1 cellular context compared by ENCODE assay signal in genomic region chr2:166197446-166197845, GRCh38.
A peak's percentile ranks its signal among the peaks of the same experiment; 100 is the strongest.
TF ChIP-seq lines count a peak whose summit lies in the region.

No MANE protein-coding gene starts in this region.

TF ChIP-seq in K562, 482 proteins besides CTCF, POLR2A, EP300 and RAD21 (continued from another document and continues in another):
- TF ChIP-seq, protein P1, sequence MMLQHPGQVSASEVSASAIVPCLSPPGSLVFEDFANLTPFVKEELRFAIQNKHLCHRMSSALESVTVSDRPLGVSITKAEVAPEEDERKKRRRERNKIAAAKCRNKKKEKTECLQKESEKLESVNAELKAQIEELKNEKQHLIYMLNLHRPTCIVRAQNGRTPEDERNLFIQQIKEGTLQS (IDR thresholded peaks at IDR 0.05), result peak; percentile 83
- TF ChIP-seq, protein P1 (CRISPR knock-in tag; conservative IDR thresholded peaks at IDR 0.05), result no peak
- TF ChIP-seq SRSF3 (IDR thresholded peaks at IDR 0.05; ENCODE audit: insufficient read depth, low read length) (no peak), KAT8 (IDR thresholded peaks at IDR 0.05; ENCODE audit: low read depth) (no peak), SLC30A9 (CRISPR knock-in tag; IDR thresholded peaks at IDR 0.05) (no peak), HNRNPL (IDR thresholded peaks at IDR 0.05; ENCODE audit: low read depth, low read length) (no peak), THAP7 (CRISPR knock-in tag; IDR thresholded peaks at IDR 0.05) (no peak), TEAD1 (CRISPR knock-in tag; IDR thresholded peaks at IDR 0.05) (no peak), ZNF165 (CRISPR knock-in tag; IDR thresholded peaks at IDR 0.05; ENCODE audit: borderline replicate concordance) (no peak), RNF2 (IDR thresholded peaks at IDR 0.05) (no peak), ZNF766 (CRISPR knock-in tag; conservative IDR thresholded peaks at IDR 0.05) (no peak), PRPF4 (IDR thresholded peaks at IDR 0.05; ENCODE audit: insufficient read depth, low read depth, low read length, poor library complexity, severe bottlenecking) (no peak), CEBPG (CRISPR knock-in tag; IDR thresholded peaks at IDR 0.05) (no peak), CEBPG (tag; conservative IDR thresholded peaks at IDR 0.05 in 1 of 2, IDR thresholded peaks at IDR 0.05 in 1 of 2) (peak; percentile 84 to 95), ZBED1 (IDR thresholded peaks at IDR 0.05) (no peak), NUFIP1 (IDR thresholded peaks at IDR 0.05; ENCODE audit: partially characterized antibody) (no peak), TRIM28 (IDR thresholded peaks at IDR 0.05) (no peak), ZNF57 (CRISPR knock-in tag; IDR thresholded peaks at IDR 0.05) (no peak), BCLAF1 (IDR thresholded peaks at IDR 0.05; ENCODE audit: borderline replicate concordance in 1 of 2, control insufficient read depth in 1 of 2, low read depth in 2 of 2, low read length in 1 of 2) (no peak), CTCFL (IDR thresholded peaks at IDR 0.05; ENCODE audit: borderline replicate concordance, insufficient read depth, low read depth, low read length, poor library complexity, severe bottlenecking) (no peak), U2AF1 (optimal IDR thresholded peaks at IDR 0.05; ENCODE audit: low read depth, low read length) (no peak), PRMT5 (CRISPR knock-in tag; IDR thresholded peaks at IDR 0.05) (no peak), ZNF274 (IDR thresholded peaks at IDR 0.05; ENCODE audit: borderline replicate concordance, low read depth, low read length) (no peak), TOE1 (IDR thresholded peaks at IDR 0.05; ENCODE audit: borderline replicate concordance) (no peak), TOE1 (CRISPR knock-in tag; IDR thresholded peaks at IDR 0.05; ENCODE audit: borderline replicate concordance, low read depth) (no peak), ZNF644 (tag; IDR thresholded peaks at IDR 0.05; ENCODE audit: low read depth) (no peak), KLF6 (CRISPR knock-in tag; IDR thresholded peaks at IDR 0.05; ENCODE audit: borderline replicate concordance) (no peak), TAF1 (IDR thresholded peaks at IDR 0.05; ENCODE audit: control insufficient read depth, extremely low read depth, insufficient read depth, low read length, severe bottlenecking) (no peak), E2F5 (CRISPR knock-in tag; IDR thresholded peaks at IDR 0.05) (no peak), KLF13 (tag; IDR thresholded peaks at IDR 0.05; ENCODE audit: borderline replicate concordance, low read depth) (no peak), ZNF778 (CRISPR knock-in tag; IDR thresholded peaks at IDR 0.05) (no peak), JUN (IDR thresholded peaks at IDR 0.05; ENCODE audit: borderline replicate concordance, low read depth, low read length) (no peak), JUN (CRISPR knock-in tag; IDR thresholded peaks at IDR 0.05; ENCODE audit: borderline replicate concordance) (no peak), BHLHE40 (IDR thresholded peaks at IDR 0.05; ENCODE audit: low read length) (peak; percentile 17; the same call in 1 of the 2 replicates), TSHZ1 (CRISPR knock-in tag; IDR thresholded peaks at IDR 0.05) (no peak), ARID2 (IDR thresholded peaks at IDR 0.05) (no peak), ZNF589 (CRISPR knock-in tag; IDR thresholded peaks at IDR 0.05; ENCODE audit: low read depth) (no peak), CREBBP (IDR thresholded peaks at IDR 0.05; ENCODE audit: low read depth, low read length) (no peak), POLR3A (IDR thresholded peaks at IDR 0.05; ENCODE audit: borderline replicate concordance, extremely low read depth, insufficient read depth, insufficient read length) (no peak), ZNF583 (CRISPR knock-in tag; IDR thresholded peaks at IDR 0.05) (no peak), C11orf30 (IDR thresholded peaks at IDR 0.05; ENCODE audit: low read depth) (peak; percentile 14; the same call in 1 of the 2 replicates)
- TF ChIP-seq, protein P2, sequence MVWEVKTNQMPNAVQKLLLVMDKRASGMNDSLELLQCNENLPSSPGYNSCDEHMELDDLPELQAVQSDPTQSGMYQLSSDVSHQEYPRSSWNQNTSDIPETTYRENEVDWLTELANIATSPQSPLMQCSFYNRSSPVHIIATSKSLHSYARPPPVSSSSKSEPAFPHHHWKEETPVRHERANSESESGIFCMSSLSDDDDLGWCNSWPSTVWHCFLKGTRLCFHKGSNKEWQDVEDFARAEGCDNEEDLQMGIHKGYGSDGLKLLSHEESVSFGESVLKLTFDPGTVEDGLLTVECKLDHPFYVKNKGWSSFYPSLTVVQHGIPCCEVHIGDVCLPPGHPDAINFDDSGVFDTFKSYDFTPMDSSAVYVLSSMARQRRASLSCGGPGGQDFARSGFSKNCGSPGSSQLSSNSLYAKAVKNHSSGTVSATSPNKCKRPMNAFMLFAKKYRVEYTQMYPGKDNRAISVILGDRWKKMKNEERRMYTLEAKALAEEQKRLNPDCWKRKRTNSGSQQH (CRISPR knock-in tag; IDR thresholded peaks at IDR 0.05), result no peak
- TF ChIP-seq, protein P3, sequence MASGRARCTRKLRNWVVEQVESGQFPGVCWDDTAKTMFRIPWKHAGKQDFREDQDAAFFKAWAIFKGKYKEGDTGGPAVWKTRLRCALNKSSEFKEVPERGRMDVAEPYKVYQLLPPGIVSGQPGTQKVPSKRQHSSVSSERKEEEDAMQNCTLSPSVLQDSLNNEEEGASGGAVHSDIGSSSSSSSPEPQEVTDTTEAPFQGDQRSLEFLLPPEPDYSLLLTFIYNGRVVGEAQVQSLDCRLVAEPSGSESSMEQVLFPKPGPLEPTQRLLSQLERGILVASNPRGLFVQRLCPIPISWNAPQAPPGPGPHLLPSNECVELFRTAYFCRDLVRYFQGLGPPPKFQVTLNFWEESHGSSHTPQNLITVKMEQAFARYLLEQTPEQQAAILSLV (tag; IDR thresholded peaks at IDR 0.05), result 0 out of 2 replicates have a peak, but pooled peaks have one; percentile 12
- TF ChIP-seq, protein P4, sequence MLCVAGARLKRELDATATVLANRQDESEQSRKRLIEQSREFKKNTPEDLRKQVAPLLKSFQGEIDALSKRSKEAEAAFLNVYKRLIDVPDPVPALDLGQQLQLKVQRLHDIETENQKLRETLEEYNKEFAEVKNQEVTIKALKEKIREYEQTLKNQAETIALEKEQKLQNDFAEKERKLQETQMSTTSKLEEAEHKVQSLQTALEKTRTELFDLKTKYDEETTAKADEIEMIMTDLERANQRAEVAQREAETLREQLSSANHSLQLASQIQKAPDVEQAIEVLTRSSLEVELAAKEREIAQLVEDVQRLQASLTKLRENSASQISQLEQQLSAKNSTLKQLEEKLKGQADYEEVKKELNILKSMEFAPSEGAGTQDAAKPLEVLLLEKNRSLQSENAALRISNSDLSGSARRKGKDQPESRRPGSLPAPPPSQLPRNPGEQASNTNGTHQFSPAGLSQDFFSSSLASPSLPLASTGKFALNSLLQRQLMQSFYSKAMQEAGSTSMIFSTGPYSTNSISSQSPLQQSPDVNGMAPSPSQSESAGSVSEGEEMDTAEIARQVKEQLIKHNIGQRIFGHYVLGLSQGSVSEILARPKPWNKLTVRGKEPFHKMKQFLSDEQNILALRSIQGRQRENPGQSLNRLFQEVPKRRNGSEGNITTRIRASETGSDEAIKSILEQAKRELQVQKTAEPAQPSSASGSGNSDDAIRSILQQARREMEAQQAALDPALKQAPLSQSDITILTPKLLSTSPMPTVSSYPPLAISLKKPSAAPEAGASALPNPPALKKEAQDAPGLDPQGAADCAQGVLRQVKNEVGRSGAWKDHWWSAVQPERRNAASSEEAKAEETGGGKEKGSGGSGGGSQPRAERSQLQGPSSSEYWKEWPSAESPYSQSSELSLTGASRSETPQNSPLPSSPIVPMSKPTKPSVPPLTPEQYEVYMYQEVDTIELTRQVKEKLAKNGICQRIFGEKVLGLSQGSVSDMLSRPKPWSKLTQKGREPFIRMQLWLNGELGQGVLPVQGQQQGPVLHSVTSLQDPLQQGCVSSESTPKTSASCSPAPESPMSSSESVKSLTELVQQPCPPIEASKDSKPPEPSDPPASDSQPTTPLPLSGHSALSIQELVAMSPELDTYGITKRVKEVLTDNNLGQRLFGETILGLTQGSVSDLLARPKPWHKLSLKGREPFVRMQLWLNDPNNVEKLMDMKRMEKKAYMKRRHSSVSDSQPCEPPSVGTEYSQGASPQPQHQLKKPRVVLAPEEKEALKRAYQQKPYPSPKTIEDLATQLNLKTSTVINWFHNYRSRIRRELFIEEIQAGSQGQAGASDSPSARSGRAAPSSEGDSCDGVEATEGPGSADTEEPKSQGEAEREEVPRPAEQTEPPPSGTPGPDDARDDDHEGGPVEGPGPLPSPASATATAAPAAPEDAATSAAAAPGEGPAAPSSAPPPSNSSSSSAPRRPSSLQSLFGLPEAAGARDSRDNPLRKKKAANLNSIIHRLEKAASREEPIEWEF (CRISPR knock-in tag; IDR thresholded peaks at IDR 0.05), result no peak
- TF ChIP-seq, protein P5, sequence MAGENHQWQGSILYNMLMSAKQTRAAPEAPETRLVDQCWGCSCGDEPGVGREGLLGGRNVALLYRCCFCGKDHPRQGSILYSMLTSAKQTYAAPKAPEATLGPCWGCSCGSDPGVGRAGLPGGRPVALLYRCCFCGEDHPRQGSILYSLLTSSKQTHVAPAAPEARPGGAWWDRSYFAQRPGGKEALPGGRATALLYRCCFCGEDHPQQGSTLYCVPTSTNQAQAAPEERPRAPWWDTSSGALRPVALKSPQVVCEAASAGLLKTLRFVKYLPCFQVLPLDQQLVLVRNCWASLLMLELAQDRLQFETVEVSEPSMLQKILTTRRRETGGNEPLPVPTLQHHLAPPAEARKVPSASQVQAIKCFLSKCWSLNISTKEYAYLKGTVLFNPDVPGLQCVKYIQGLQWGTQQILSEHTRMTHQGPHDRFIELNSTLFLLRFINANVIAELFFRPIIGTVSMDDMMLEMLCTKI (IDR thresholded peaks at IDR 0.05; ENCODE audit: partially characterized antibody), result no peak
